Comparison of ENCODE assay signal across 19 cellular contexts in genomic region chr2:42999391-42999811, GRCh38.
A peak's percentile ranks its signal among the peaks of the same experiment; 100 is the strongest.
DNase-seq lines count a peak whose midpoint lies in the region; ATAC-seq and TF ChIP-seq lines count a peak whose summit lies in the region.
"Had no signal": no experiment of that assay in that cellular context is flagged by ENCODE, and none has a peak within 500 bp of the region (broad histone marks: within the 10 kb centered on the region; RNA-seq: fewer than 3 reads in every experiment).

No MANE protein-coding gene starts in this region.

- no peak overlapping the region for H3K27ac Mint-ChIP-seq in type B pancreatic cell
- H3K27ac Mint-ChIP-seq: CD4-positive, alpha-beta memory T cell had no signal

- TF ChIP-seq CTCF in type B pancreatic cell (conservative IDR thresholded peaks at IDR 0.05), result no peak

- H3K4me1 Mint-ChIP-seq in type B pancreatic cell (ENCODE audit: unreplicated experiment), result peaks cover 16% of the 10 kb centered on the region
- H3K4me1 Mint-ChIP-seq: CD4-positive, alpha-beta memory T cell had no signal

- DNase-seq in activated CD4-positive, CD25-positive, alpha-beta regulatory T cell treated with anti-CD3 and anti-CD28 coated beads, Interleukin-2, amount 50 U/mL, for 72 hours, result peak; percentile 24
- DNase-seq in left lobe of liver (ENCODE audit: low spot score), result peak; percentile 33
- peak; percentile 32 for DNase-seq in ureter (ENCODE audit: low spot score)
- DNase-seq in type B pancreatic cell (ENCODE audit: extremely low spot score, unreplicated experiment), result no peak
- DNase-seq in central memory CD4-positive, alpha-beta T cell, result no peak
- DNase-seq: activated CD4-positive, alpha-beta T cell treated with anti-CD3 and anti-CD28 coated beads for 4 hours; activated naive CD4-positive, alpha-beta T cell treated with anti-CD3 and anti-CD28 coated beads, Interleukin-2, amount 50 U/mL, for 16 hours; brain microvascular endothelial cell; CD4-positive, alpha-beta memory T cell; effector CD8-positive, alpha-beta T cell; GM23248; KG1; left lung; NCI-H1092; NCI-H446; SJCRH30 had no signal

- no peaks in the 10 kb centered on the region for H3K27me3 Mint-ChIP-seq in type B pancreatic cell

- H3K9me3 Mint-ChIP-seq in type B pancreatic cell, result no peaks in the 10 kb centered on the region

- H3K36me3 Mint-ChIP-seq in type B pancreatic cell, result peaks cover 4% of the 10 kb centered on the region
- H3K36me3 Mint-ChIP-seq: CD4-positive, alpha-beta memory T cell had no signal

- ATAC-seq in activated CD4-positive, CD25-positive, alpha-beta regulatory T cell treated with anti-CD3 and anti-CD28 coated beads, Interleukin-2, amount 50 U/mL, for 24 hours, result no peak
- ATAC-seq in left lobe of liver (no peak), HG02852 (IDR thresholded peaks at IDR 0.05; ENCODE audit: unreplicated experiment) (no peak)
- ATAC-seq: left lung had no signal

- H3K4me3 Mint-ChIP-seq in type B pancreatic cell, result no peak overlapping the region
- H3K4me3 Mint-ChIP-seq: CD4-positive, alpha-beta memory T cell had no signal

- peak overlapping the region; percentile 97 for H3K27ac ChIP-seq in angular gyrus (ENCODE audit: low read depth, low read length)
- H3K27ac ChIP-seq: brain microvascular endothelial cell, GM23248, left lung, SJCRH30 had no signal

Comparison
In these comparisons a context has a peak if more than half of its experiments do, and no peak if none do; other contexts are left out.
1. DNase-seq: peak in activated CD4-positive, CD25-positive, alpha-beta regulatory T cell treated with anti-CD3 and anti-CD28 coated beads, Interleukin-2, amount 50 U/mL, for 72 hours (single experiment), left lobe of liver (single experiment) and ureter (single experiment); none in type B pancreatic cell (single experiment) and central memory CD4-positive, alpha-beta T cell (single experiment).